ENCODE assay signal across 2 cellular contexts in the genomic region with DNA sequence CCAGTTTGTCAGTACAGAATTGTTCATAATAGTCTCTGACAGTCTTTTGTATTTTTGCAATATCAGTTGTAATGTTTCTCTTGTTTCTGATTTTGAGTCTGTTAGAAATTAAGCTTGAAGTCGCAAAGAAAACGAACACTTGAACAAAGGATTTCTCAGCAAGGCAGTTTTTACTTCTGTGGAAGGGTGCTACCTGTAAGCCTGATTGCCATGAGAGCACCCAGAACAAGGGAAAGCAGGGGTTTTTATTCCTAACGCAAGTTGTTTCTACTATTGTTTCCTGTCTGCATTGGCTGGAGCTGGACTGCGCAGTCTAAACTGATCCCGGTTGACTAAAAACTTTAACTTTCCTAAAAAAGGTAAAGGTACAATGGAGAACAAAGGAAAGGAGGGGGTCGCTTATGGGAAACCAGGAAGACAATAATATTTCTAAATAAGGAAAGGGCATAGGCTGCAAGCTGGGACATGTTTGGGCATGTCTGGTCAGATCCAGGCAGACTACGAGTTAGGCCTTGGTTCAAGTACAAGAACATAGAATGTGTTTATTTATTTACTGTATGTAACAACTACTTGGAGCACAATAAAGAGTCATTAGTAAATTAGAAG.
TF ChIP-seq lines count a peak whose summit lies in the region.

No MANE protein-coding gene starts in this region.

TF ChIP-seq in GM23338, 12 proteins besides CTCF, POLR2A, EP300 and RAD21:
- TF ChIP-seq POLR2AphosphoS5 (IDR thresholded peaks at IDR 0.05; ENCODE audit: low read depth) (no peak), CREB1 (CRISPR knock-in tag; IDR thresholded peaks at IDR 0.05; ENCODE audit: low read depth) (no peak), EZH2phosphoT487 (IDR thresholded peaks at IDR 0.05; ENCODE audit: unreplicated experiment) (no peak), EZH2 (IDR thresholded peaks at IDR 0.05; ENCODE audit: low read depth, unreplicated experiment) (no peak)
- TF ChIP-seq, protein P1, sequence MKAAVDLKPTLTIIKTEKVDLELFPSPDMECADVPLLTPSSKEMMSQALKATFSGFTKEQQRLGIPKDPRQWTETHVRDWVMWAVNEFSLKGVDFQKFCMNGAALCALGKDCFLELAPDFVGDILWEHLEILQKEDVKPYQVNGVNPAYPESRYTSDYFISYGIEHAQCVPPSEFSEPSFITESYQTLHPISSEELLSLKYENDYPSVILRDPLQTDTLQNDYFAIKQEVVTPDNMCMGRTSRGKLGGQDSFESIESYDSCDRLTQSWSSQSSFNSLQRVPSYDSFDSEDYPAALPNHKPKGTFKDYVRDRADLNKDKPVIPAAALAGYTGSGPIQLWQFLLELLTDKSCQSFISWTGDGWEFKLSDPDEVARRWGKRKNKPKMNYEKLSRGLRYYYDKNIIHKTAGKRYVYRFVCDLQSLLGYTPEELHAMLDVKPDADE (IDR thresholded peaks at IDR 0.05): no peak
- TF ChIP-seq, protein P2, sequence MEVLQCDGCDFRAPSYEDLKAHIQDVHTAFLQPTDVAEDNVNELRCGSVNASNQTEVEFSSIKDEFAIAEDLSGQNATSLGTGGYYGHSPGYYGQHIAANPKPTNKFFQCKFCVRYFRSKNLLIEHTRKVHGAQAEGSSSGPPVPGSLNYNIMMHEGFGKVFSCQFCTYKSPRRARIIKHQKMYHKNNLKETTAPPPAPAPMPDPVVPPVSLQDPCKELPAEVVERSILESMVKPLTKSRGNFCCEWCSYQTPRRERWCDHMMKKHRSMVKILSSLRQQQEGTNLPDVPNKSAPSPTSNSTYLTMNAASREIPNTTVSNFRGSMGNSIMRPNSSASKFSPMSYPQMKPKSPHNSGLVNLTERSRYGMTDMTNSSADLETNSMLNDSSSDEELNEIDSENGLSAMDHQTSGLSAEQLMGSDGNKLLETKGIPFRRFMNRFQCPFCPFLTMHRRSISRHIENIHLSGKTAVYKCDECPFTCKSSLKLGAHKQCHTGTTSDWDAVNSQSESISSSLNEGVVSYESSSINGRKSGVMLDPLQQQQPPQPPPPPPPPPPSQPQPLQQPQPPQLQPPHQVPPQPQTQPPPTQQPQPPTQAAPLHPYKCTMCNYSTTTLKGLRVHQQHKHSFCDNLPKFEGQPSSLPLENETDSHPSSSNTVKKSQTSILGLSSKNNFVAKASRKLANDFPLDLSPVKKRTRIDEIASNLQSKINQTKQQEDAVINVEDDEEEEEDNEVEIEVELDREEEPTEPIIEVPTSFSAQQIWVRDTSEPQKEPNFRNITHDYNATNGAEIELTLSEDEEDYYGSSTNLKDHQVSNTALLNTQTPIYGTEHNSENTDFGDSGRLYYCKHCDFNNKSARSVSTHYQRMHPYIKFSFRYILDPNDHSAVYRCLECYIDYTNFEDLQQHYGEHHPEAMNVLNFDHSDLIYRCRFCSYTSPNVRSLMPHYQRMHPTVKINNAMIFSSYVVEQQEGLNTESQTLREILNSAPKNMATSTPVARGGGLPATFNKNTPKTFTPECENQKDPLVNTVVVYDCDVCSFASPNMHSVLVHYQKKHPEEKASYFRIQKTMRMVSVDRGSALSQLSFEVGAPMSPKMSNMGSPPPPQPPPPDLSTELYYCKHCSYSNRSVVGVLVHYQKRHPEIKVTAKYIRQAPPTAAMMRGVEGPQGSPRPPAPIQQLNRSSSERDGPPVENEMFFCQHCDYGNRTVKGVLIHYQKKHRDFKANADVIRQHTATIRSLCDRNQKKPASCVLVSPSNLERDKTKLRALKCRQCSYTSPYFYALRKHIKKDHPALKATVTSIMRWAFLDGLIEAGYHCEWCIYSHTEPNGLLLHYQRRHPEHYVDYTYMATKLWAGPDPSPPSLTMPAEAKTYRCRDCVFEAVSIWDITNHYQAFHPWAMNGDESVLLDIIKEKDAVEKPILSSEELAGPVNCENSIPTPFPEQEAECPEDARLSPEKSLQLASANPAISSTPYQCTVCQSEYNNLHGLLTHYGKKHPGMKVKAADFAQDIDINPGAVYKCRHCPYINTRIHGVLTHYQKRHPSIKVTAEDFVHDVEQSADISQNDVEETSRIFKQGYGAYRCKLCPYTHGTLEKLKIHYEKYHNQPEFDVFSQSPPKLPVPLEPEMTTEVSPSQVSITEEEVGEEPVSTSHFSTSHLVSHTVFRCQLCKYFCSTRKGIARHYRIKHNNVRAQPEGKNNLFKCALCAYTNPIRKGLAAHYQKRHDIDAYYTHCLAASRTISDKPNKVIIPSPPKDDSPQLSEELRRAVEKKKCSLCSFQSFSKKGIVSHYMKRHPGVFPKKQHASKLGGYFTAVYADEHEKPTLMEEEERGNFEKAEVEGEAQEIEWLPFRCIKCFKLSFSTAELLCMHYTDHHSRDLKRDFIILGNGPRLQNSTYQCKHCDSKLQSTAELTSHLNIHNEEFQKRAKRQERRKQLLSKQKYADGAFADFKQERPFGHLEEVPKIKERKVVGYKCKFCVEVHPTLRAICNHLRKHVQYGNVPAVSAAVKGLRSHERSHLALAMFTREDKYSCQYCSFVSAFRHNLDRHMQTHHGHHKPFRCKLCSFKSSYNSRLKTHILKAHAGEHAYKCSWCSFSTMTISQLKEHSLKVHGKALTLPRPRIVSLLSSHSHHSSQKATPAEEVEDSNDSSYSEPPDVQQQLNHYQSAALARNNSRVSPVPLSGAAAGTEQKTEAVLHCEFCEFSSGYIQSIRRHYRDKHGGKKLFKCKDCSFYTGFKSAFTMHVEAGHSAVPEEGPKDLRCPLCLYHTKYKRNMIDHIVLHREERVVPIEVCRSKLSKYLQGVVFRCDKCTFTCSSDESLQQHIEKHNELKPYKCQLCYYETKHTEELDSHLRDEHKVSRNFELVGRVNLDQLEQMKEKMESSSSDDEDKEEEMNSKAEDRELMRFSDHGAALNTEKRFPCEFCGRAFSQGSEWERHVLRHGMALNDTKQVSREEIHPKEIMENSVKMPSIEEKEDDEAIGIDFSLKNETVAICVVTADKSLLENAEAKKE (CRISPR knock-in tag; IDR thresholded peaks at IDR 0.05): no peak
- TF ChIP-seq, protein P3, sequence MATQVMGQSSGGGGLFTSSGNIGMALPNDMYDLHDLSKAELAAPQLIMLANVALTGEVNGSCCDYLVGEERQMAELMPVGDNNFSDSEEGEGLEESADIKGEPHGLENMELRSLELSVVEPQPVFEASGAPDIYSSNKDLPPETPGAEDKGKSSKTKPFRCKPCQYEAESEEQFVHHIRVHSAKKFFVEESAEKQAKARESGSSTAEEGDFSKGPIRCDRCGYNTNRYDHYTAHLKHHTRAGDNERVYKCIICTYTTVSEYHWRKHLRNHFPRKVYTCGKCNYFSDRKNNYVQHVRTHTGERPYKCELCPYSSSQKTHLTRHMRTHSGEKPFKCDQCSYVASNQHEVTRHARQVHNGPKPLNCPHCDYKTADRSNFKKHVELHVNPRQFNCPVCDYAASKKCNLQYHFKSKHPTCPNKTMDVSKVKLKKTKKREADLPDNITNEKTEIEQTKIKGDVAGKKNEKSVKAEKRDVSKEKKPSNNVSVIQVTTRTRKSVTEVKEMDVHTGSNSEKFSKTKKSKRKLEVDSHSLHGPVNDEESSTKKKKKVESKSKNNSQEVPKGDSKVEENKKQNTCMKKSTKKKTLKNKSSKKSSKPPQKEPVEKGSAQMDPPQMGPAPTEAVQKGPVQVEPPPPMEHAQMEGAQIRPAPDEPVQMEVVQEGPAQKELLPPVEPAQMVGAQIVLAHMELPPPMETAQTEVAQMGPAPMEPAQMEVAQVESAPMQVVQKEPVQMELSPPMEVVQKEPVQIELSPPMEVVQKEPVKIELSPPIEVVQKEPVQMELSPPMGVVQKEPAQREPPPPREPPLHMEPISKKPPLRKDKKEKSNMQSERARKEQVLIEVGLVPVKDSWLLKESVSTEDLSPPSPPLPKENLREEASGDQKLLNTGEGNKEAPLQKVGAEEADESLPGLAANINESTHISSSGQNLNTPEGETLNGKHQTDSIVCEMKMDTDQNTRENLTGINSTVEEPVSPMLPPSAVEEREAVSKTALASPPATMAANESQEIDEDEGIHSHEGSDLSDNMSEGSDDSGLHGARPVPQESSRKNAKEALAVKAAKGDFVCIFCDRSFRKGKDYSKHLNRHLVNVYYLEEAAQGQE (IDR thresholded peaks at IDR 0.05; ENCODE audit: unreplicated experiment): no peak

TF ChIP-seq in GM12878, 131 proteins besides CTCF, POLR2A, EP300 and RAD21:
- TF ChIP-seq ZNF207 (IDR thresholded peaks at IDR 0.05; ENCODE audit: borderline replicate concordance): no peak
- TF ChIP-seq GATAD2B (conservative IDR thresholded peaks at IDR 0.05; ENCODE audit: low read depth): no peak
- TF ChIP-seq TAF1 (IDR thresholded peaks at IDR 0.05; ENCODE audit: borderline replicate concordance, low read depth, low read length): no peak
- no peak for TF ChIP-seq POLR2AphosphoS2 (IDR thresholded peaks at IDR 0.05; ENCODE audit: low read depth, low read length)
- TF ChIP-seq SMARCA5 (IDR thresholded peaks at IDR 0.05): no peak
- no peak for TF ChIP-seq BCL11A (IDR thresholded peaks at IDR 0.05; ENCODE audit: low read depth, low read length)
- TF ChIP-seq STAT1 (conservative IDR thresholded peaks at IDR 0.05): no peak
- 0 out of 2 replicates have a peak, but pooled peaks have one; percentile 45 for TF ChIP-seq CBX5 (IDR thresholded peaks at IDR 0.05; ENCODE audit: low read depth)
